10 cellular contexts compared by ENCODE assay signal in the genomic region with DNA sequence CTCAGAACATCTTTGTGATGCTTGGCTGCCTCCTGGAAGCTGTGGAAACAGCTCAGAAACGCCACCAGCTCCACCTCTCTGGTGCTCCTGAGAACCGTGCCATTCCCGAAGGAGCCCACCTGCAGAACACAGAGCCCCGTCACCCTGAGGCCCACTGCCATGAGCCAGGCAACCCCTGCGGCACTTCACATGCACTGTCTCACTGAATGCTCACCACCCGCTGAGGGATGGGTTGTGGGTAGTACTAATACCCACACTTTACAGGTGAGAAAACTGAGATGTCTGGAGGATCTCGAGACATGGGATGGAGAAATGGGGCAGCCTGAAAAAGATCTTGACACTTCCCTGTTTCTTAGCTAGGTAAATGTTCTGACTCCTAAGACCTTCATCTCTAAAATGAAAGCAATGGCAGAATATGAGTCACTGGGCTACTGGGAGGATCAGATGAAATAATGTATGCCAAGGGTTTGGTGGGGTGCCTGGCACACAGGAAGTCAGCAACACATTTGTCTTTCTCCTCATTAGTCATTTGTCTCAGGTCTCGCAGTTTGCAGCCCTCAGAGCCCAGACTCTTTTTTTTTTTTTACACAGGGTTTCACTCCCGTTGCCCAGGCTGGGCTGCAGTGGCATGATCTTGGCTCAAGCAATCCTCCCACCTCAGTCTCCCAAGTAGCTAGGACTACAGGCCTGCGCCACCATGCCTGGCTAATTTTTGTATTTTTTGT. TPM values are rescaled to one million over a fixed set of nuclear protein-coding genes. Genes with fewer than 3 reads are reported as not detected.
DNase-seq lines count a peak whose midpoint lies in the region; ATAC-seq and TF ChIP-seq lines count a peak whose summit lies in the region.
"Had no signal": no experiment of that assay in that cellular context is flagged by ENCODE, and none has a peak within 500 bp of the region (broad histone marks: within the 10 kb centered on the region; RNA-seq: fewer than 3 reads in every experiment).

No MANE protein-coding gene starts in this region.

- no peak for TF ChIP-seq CTCF in A673 (conservative IDR thresholded peaks at IDR 0.05; ENCODE audit: low read depth, low read length)
- no peak for TF ChIP-seq CTCF in lung (IDR thresholded peaks at IDR 0.05; ENCODE audit: control extremely low read depth, extremely low read depth)

- no peaks in the 10 kb centered on the region for H3K9me3 ChIP-seq in A673 (ENCODE audit: low read depth, low read length, poor library complexity, severe bottlenecking)
- H3K9me3 ChIP-seq in lung (ENCODE audit: control insufficient read depth in 2 of 2, insufficient read depth in 1 of 2, low read length in 1 of 2), result no peaks in the 10 kb centered on the region

- H3K4me1 ChIP-seq in A673 (ENCODE audit: insufficient read depth, low read length, poor library complexity, severe bottlenecking) (peaks cover 30% of the 10 kb centered on the region), lung (ENCODE audit: control insufficient read depth in 2 of 2, insufficient read depth in 2 of 2, low read length in 2 of 2) (peaks cover 0 to 11% of the 10 kb centered on the region in 2 donors)

- H3K36me3 ChIP-seq in A673 (ENCODE audit: insufficient read depth, low read length, poor library complexity, severe bottlenecking) (no peaks in the 10 kb centered on the region), lung (ENCODE audit: control insufficient read depth in 2 of 2, insufficient read depth in 2 of 2, low read length in 2 of 2) (peaks cover 0 to 2% of the 10 kb centered on the region in 2 donors)

- peak; percentile 84 for DNase-seq in A673 (ENCODE audit: low spot score)
- DNase-seq in MV-4-11 (lab: John Stamatoyannopoulos, UW), result peak; percentile 70
- peak; percentile 63 to 68 for DNase-seq in activated T-cell treated with anti-CD3 and anti-CD28 coated beads, Interleukin-2, amount 50 U/mL, for 48 hours
- DNase-seq in lung (ENCODE audit: low spot score), result no peak
- DNase-seq in NCI-H1105 treated with DMSO at 0.1 percent for 48 hours (lab: John Stamatoyannopoulos, UW), result no peak
- DNase-seq: DMS153, NCI-H1092 had no signal

- ATAC-seq in lung (ENCODE audit: insufficient read depth, low FRiP score), result peak; percentile 8
- no peak for ATAC-seq in HG03378 (IDR thresholded peaks at IDR 0.05; ENCODE audit: unreplicated experiment)
- ATAC-seq in HG02678 (IDR thresholded peaks at IDR 0.05; ENCODE audit: unreplicated experiment), result no peak
- no peak for ATAC-seq in GM18517 (IDR thresholded peaks at IDR 0.05; ENCODE audit: unreplicated experiment)

- CTCF ChIA-PET in A673 (lab: Charles Lee), result no interaction called here

- H3K27me3 ChIP-seq in A673 (replicated peaks; ENCODE audit: insufficient read depth, low read depth, low read length, poor library complexity), result no peaks in the 10 kb centered on the region
- no peaks in the 10 kb centered on the region for H3K27me3 ChIP-seq in lung (ENCODE audit: control insufficient read depth, insufficient read depth)

- intact Hi-C loops in A673 (cut with micrococcal nuclease; ENCODE audit: unreplicated experiment), result no loop called here

- no TSS peak for BruUV-seq in A673 (replicated peaks; lab: Mats Ljungman, UMichigan)

- H3K27ac ChIP-seq in A673 (ENCODE audit: low read depth, low read length, poor library complexity, severe bottlenecking) (peak overlapping the region; percentile 64), lung (ENCODE audit: low read depth in 1 of 2, low read length in 1 of 2) (no peak overlapping the region)

- POLR2A ChIA-PET in A673 (lab: Charles Lee; ENCODE audit: low non-redundant PET), result no interaction called here

- no peak overlapping the region for H3K4me3 ChIP-seq in A673 (ENCODE audit: low read depth, low read length, poor library complexity, severe bottlenecking)
- no peak overlapping the region for H3K4me3 ChIP-seq in lung

- 84% methylated on average over 10 of the region's 10 CpGs for WGBS in lung, 2 donors

RNA-seq across cellular contexts. Expression of gene OASL, which starts 5.3 kb away (rescaled TPM):
- total RNA-seq in A673 (2021), result 0.70 and 0.73 TPM in 2 replicates
- 10 to 100 TPM in 1 of 2 donors, under 1 TPM in 1; 0.60 to 11.1 TPM for total RNA-seq in lung
- 10 to 100 TPM in 1 of 2 donors, 1 to 10 TPM in 1; 7.8 to 10.5 TPM for polyA plus RNA-seq in lung

RNA-seq across cellular contexts. Expression of gene C12orf43, which starts 17.5 kb away (rescaled TPM):
- total RNA-seq in A673 (2021), result 25.5 and 28.4 TPM in 2 replicates
- 10 to 100 TPM; 11.7 to 17.6 TPM for total RNA-seq in lung
- polyA plus RNA-seq in lung, result 10 to 100 TPM in 1 of 2 donors, 1 to 10 TPM in 1; 9.9 to 13.3 TPM

RNA-seq across cellular contexts. Expression of gene HNF1A, which starts 55.4 kb away (rescaled TPM):
- not detected in 2 replicates for total RNA-seq in A673 (2021)
- under 1 TPM; 0.46 to 0.52 TPM for total RNA-seq in lung
- under 1 TPM; 0.06 to 0.08 TPM for polyA plus RNA-seq in lung

Comparison
In these comparisons a context has a peak if more than half of its experiments do, and no peak if none do; other contexts are left out.
1. DNase-seq: peak in A673 (single experiment), MV-4-11 (single experiment) and activated T-cell treated with anti-CD3 and anti-CD28 coated beads, Interleukin-2, amount 50 U/mL, for 48 hours (2 of 2); none in lung (single experiment) and NCI-H1105 treated with DMSO at 0.1 percent for 48 hours (single experiment).